1 cellular context compared by ENCODE assay signal in genomic region chr14:35404496-35405303, GRCh38.
TF ChIP-seq lines count a peak whose summit lies in the region.

A gene with protein sequence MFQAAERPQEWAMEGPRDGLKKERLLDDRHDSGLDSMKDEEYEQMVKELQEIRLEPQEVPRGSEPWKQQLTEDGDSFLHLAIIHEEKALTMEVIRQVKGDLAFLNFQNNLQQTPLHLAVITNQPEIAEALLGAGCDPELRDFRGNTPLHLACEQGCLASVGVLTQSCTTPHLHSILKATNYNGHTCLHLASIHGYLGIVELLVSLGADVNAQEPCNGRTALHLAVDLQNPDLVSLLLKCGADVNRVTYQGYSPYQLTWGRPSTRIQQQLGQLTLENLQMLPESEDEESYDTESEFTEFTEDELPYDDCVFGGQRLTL (minus strand): TSS chr14:35404749. CDS start chr14:35404644, 105 bp downstream.

TF ChIP-seq in K562, 482 proteins besides CTCF, POLR2A, EP300 and RAD21 (continued from another document and continues in another):
- TF ChIP-seq, protein P1, sequence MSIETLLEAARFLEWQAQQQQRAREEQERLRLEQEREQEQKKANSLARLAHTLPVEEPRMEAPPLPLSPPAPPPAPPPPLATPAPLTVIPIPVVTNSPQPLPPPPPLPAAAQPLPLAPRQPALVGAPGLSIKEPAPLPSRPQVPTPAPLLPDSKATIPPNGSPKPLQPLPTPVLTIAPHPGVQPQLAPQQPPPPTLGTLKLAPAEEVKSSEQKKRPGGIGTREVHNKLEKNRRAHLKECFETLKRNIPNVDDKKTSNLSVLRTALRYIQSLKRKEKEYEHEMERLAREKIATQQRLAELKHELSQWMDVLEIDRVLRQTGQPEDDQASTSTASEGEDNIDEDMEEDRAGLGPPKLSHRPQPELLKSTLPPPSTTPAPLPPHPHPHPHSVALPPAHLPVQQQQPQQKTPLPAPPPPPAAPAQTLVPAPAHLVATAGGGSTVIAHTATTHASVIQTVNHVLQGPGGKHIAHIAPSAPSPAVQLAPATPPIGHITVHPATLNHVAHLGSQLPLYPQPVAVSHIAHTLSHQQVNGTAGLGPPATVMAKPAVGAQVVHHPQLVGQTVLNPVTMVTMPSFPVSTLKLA (conservative IDR thresholded peaks at IDR 0.05): 0 out of 4 replicates have a peak, but pooled peaks of 1 of the 2 experiments have one; percentile 14
- TF ChIP-seq TAL1 (IDR thresholded peaks at IDR 0.05) (no peak), POLR3G (IDR thresholded peaks at IDR 0.05; ENCODE audit: extremely low read depth, insufficient read length, insufficient replicate concordance) (no peak), KLF1 (tag; IDR thresholded peaks at IDR 0.05) (no peak), ZFPM2 (CRISPR knock-in tag; IDR thresholded peaks at IDR 0.05) (no peak), SRSF1 (IDR thresholded peaks at IDR 0.05; ENCODE audit: low read depth, low read length) (no peak), NFATC3 (IDR thresholded peaks at IDR 0.05) (no peak), DIDO1 (tag; IDR thresholded peaks at IDR 0.05; ENCODE audit: low read depth) (no peak), NR2F6 (CRISPR knock-in tag; IDR thresholded peaks at IDR 0.05) (no peak), NFIX (CRISPR knock-in tag; IDR thresholded peaks at IDR 0.05; ENCODE audit: low read depth) (no peak), TCF7L2 (IDR thresholded peaks at IDR 0.05; ENCODE audit: low read depth, low read length) (no peak), ZNF785 (CRISPR knock-in tag; IDR thresholded peaks at IDR 0.05) (no peak), JUNB (CRISPR knock-in tag; conservative IDR thresholded peaks at IDR 0.05) (no peak), HEY1 (CRISPR knock-in tag; IDR thresholded peaks at IDR 0.05; ENCODE audit: borderline replicate concordance) (no peak), ELF1 (tag; IDR thresholded peaks at IDR 0.05) (no peak), FOXJ2 (tag; IDR thresholded peaks at IDR 0.05) (no peak), ZBTB9 (CRISPR knock-in tag; IDR thresholded peaks at IDR 0.05) (no peak), NR0B1 (IDR thresholded peaks at IDR 0.05; ENCODE audit: partially characterized antibody) (no peak), SRSF3 (IDR thresholded peaks at IDR 0.05; ENCODE audit: insufficient read depth, low read length) (no peak), KDM2B (CRISPR knock-in tag; IDR thresholded peaks at IDR 0.05) (no peak), GABPB1 (CRISPR knock-in tag; IDR thresholded peaks at IDR 0.05) (no peak), RBM15 (IDR thresholded peaks at IDR 0.05; ENCODE audit: insufficient read depth, low read length) (no peak), MCM2 (IDR thresholded peaks at IDR 0.05; ENCODE audit: low read depth) (no peak), POLR3A (IDR thresholded peaks at IDR 0.05; ENCODE audit: borderline replicate concordance, extremely low read depth, insufficient read depth, insufficient read length) (no peak), EGR1 (conservative IDR thresholded peaks at IDR 0.05) (no peak), PHF21A (IDR thresholded peaks at IDR 0.05; ENCODE audit: borderline replicate concordance, low read depth) (no peak), ZNF23 (CRISPR knock-in tag; IDR thresholded peaks at IDR 0.05) (no peak), ZNF644 (tag; IDR thresholded peaks at IDR 0.05; ENCODE audit: low read depth) (no peak), FOXP1 (CRISPR knock-in tag; IDR thresholded peaks at IDR 0.05) (0 out of 2 replicates have a peak, but pooled peaks have one; percentile 63), SOX6 (IDR thresholded peaks at IDR 0.05) (peak; percentile 31; the same call in 1 of the 2 replicates), HNRNPH1 (optimal IDR thresholded peaks at IDR 0.05; ENCODE audit: low read depth, low read length) (no peak), LARP7 (IDR thresholded peaks at IDR 0.05) (no peak), ZBTB17 (CRISPR knock-in tag; IDR thresholded peaks at IDR 0.05) (no peak), STAT6 (CRISPR knock-in tag; IDR thresholded peaks at IDR 0.05) (no peak), TCF3 (CRISPR knock-in tag; IDR thresholded peaks at IDR 0.05) (no peak), MEIS2 (IDR thresholded peaks at IDR 0.05; ENCODE audit: partially characterized antibody) (no peak), NCOA4 (IDR thresholded peaks at IDR 0.05; ENCODE audit: partially characterized antibody) (no peak)
- TF ChIP-seq, protein P2, sequence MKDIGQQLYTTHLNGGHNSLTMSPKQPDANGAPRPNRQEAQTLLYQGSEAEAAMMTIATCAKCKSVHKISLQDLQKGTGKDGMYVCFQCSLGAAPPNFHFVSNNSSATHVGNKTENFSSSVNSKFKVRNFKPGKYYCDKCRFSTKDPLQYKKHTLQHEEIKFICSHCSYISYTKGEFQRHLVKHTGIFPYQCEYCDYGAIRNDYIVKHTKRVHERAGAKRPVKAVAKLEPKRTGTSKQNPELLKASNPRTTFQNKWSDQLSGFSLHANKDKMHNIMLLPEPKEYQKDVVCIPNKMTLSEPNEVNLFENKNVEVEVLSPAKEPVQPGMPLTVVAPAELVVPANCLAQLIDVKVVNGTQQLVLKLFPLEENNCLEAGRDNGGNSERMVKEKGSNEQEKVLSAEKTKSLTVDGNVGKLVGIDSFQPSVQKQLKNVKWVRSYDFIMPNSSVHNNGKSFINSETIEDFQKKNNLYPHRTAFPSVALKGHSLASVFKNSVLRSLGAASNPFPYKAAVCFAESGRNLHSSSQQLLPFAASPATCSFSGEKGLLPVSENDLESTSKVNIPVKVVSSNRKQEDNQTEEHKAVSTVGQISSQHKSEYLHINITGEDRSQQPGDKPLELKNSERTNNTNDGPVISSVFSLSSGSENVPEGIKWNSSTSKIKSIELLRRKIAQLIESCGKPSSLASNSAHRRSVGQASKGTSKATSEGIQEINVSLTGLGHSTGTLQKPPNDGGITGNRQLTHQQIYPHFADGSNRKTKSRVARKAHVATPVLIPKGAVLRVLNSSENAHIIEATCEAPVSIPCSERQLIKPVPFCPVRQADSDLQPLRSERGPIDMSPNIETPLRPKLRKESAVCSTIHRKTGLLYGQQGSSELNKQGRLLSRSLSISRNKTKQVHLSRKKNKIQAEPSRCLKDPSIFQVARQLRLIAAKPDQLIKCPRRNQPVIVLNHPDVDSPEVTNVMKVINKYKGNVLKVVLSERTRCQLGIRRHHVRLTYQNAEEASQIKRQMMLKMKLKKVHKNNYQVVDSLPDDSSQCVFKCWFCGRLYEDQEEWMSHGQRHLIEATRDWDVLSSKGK (CRISPR knock-in tag; IDR thresholded peaks at IDR 0.05): no peak
- TF ChIP-seq, protein P3, sequence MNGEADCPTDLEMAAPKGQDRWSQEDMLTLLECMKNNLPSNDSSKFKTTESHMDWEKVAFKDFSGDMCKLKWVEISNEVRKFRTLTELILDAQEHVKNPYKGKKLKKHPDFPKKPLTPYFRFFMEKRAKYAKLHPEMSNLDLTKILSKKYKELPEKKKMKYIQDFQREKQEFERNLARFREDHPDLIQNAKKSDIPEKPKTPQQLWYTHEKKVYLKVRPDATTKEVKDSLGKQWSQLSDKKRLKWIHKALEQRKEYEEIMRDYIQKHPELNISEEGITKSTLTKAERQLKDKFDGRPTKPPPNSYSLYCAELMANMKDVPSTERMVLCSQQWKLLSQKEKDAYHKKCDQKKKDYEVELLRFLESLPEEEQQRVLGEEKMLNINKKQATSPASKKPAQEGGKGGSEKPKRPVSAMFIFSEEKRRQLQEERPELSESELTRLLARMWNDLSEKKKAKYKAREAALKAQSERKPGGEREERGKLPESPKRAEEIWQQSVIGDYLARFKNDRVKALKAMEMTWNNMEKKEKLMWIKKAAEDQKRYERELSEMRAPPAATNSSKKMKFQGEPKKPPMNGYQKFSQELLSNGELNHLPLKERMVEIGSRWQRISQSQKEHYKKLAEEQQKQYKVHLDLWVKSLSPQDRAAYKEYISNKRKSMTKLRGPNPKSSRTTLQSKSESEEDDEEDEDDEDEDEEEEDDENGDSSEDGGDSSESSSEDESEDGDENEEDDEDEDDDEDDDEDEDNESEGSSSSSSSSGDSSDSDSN (IDR thresholded peaks at IDR 0.05; ENCODE audit: borderline replicate concordance in 1 of 2, low read depth in 2 of 2, low read length in 2 of 2): peak; percentile 80 to 94; a peak in 3 of 4 replicates
- TF ChIP-seq, protein P4, sequence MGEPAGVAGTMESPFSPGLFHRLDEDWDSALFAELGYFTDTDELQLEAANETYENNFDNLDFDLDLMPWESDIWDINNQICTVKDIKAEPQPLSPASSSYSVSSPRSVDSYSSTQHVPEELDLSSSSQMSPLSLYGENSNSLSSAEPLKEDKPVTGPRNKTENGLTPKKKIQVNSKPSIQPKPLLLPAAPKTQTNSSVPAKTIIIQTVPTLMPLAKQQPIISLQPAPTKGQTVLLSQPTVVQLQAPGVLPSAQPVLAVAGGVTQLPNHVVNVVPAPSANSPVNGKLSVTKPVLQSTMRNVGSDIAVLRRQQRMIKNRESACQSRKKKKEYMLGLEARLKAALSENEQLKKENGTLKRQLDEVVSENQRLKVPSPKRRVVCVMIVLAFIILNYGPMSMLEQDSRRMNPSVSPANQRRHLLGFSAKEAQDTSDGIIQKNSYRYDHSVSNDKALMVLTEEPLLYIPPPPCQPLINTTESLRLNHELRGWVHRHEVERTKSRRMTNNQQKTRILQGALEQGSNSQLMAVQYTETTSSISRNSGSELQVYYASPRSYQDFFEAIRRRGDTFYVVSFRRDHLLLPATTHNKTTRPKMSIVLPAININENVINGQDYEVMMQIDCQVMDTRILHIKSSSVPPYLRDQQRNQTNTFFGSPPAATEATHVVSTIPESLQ (CRISPR knock-in tag; IDR thresholded peaks at IDR 0.05): no peak
- TF ChIP-seq, protein P5, sequence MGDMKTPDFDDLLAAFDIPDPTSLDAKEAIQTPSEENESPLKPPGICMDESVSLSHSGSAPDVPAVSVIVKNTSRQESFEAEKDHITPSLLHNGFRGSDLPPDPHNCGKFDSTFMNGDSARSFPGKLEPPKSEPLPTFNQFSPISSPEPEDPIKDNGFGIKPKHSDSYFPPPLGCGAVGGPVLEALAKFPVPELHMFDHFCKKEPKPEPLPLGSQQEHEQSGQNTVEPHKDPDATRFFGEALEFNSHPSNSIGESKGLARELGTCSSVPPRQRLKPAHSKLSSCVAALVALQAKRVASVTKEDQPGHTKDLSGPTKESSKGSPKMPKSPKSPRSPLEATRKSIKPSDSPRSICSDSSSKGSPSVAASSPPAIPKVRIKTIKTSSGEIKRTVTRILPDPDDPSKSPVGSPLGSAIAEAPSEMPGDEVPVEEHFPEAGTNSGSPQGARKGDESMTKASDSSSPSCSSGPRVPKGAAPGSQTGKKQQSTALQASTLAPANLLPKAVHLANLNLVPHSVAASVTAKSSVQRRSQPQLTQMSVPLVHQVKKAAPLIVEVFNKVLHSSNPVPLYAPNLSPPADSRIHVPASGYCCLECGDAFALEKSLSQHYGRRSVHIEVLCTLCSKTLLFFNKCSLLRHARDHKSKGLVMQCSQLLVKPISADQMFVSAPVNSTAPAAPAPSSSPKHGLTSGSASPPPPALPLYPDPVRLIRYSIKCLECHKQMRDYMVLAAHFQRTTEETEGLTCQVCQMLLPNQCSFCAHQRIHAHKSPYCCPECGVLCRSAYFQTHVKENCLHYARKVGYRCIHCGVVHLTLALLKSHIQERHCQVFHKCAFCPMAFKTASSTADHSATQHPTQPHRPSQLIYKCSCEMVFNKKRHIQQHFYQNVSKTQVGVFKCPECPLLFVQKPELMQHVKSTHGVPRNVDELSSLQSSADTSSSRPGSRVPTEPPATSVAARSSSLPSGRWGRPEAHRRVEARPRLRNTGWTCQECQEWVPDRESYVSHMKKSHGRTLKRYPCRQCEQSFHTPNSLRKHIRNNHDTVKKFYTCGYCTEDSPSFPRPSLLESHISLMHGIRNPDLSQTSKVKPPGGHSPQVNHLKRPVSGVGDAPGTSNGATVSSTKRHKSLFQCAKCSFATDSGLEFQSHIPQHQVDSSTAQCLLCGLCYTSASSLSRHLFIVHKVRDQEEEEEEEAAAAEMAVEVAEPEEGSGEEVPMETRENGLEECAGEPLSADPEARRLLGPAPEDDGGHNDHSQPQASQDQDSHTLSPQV (IDR thresholded peaks at IDR 0.05): peak; percentile 72; the same call in 1 of the 2 replicates
- TF ChIP-seq, protein P6, sequence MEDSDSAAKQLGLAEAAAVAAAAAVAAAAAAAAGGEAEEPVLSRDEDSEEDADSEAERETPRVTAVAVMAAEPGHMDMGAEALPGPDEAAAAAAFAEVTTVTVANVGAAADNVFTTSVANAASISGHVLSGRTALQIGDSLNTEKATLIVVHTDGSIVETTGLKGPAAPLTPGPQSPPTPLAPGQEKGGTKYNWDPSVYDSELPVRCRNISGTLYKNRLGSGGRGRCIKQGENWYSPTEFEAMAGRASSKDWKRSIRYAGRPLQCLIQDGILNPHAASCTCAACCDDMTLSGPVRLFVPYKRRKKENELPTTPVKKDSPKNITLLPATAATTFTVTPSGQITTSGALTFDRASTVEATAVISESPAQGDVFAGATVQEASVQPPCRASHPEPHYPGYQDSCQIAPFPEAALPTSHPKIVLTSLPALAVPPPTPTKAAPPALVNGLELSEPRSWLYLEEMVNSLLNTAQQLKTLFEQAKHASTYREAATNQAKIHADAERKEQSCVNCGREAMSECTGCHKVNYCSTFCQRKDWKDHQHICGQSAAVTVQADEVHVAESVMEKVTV (CRISPR knock-in tag; IDR thresholded peaks at IDR 0.05): no peak
